In the genomic region with DNA sequence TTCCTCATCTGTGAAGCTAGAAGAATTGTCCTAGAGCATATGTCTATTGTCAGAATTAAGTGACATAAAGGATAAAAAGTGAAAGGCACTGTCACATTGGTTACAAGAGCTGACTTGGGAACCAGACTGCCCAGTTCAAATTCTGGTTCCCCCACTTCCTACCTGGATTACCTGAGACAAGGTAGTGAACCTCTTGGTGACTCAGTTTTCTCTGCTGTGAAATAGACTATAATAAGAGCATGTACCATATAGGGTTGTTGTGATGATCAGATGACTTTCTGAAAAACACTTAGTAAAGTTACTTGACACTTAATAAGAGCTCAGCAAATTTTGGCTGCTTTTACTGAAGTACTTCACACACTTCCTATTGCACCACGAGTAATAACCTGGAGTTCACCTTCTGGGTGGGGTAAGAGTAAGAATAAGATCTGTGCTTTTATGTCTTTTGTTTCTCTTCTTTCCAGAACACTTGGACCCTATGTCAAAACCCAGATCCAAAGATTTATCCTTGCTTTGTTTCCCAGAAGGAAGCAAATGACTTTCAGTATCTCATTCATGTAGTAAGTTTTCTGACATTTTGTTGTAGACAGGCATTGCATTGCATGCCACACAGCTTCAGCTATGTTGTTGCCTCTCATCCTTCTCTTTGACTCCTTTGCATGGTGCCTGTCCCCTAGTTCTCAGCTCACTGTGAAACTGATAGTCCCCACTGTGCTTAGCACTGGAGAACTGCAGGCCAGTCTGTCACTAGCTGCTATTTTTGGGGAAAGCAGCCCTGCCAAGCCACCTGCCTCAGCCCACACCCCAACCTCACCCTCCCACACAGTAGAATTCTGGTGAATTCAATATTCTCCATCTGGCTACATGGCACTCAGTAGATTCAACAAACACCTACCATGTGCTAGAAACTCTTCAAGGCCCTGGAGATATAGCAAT, we compare ENCODE assay signal across 17 cellular contexts.
DNase-seq lines count a peak whose midpoint lies in the region; ATAC-seq and TF ChIP-seq lines count a peak whose summit lies in the region.
"Had no signal": no experiment of that assay in that cellular context is flagged by ENCODE, and none has a peak within 500 bp of the region (broad histone marks: within the 10 kb centered on the region; RNA-seq: fewer than 3 reads in every experiment).

No MANE protein-coding gene starts in this region.

- H3K36me3 Mint-ChIP-seq in activated CD4-positive, alpha-beta T cell treated with anti-CD3 and anti-CD28 coated beads, Interleukin-2, amount 10 ng/mL, durations not matched to agents 7 days and 5 days (ENCODE audit: low read depth) = no peaks in the 10 kb centered on the region

- no peak overlapping the region for H3K27ac Mint-ChIP-seq in activated CD4-positive, alpha-beta T cell treated with anti-CD3 and anti-CD28 coated beads, Interleukin-2, amount 10 ng/mL, durations not matched to agents 7 days and 5 days
- H3K27ac Mint-ChIP-seq: activated CD8-positive, alpha-beta T cell treated with anti-CD3 and anti-CD28 coated beads, Interleukin-2, amount 10 ng/mL, durations not matched to agents 7 days and 5 days; activated T-helper 2 cell treated with anti-CD3 and anti-CD28 coated beads, Interferon-gamma antibody, Interleukin-2, Interleukin-4, amounts not matched to agents 10 μg/mL and 5 μg/mL and 100 μg/mL, durations not matched to agents 14 hours and 24 hours and 36 hours had no signal

- H3K9me3 Mint-ChIP-seq in activated CD4-positive, alpha-beta T cell treated with anti-CD3 and anti-CD28 coated beads, Interleukin-2, amount 10 ng/mL, durations not matched to agents 7 days and 5 days = no peaks in the 10 kb centered on the region
- H3K9me3 Mint-ChIP-seq: activated T-helper 2 cell treated with anti-CD3 and anti-CD28 coated beads, Interferon-gamma antibody, Interleukin-2, Interleukin-4, amounts not matched to agents 10 μg/mL and 5 μg/mL and 100 μg/mL, durations not matched to agents 14 hours and 24 hours and 36 hours had no signal

- no peaks in the 10 kb centered on the region for H3K9me2 ChIP-seq in MM.1S (replicated peaks; ENCODE audit: insufficient read depth, low read length)

- ATAC-seq in GM19035 (IDR thresholded peaks at IDR 0.05; ENCODE audit: unreplicated experiment) = peak; percentile 48
- peak; percentile 76 for ATAC-seq in HG02571 (IDR thresholded peaks at IDR 0.05; ENCODE audit: unreplicated experiment)
- ATAC-seq in GM21423 (IDR thresholded peaks at IDR 0.05; ENCODE audit: unreplicated experiment) = no peak
- ATAC-seq: activated CD8-positive, alpha-beta T cell treated with anti-CD3 and anti-CD28 coated beads, Interleukin-2, amount 10 ng/mL, durations not matched to agents 7 days and 5 days; pancreas had no signal

- POLR2A ChIA-PET in activated CD4-positive, alpha-beta T cell treated with anti-CD3 and anti-CD28 coated beads, Interleukin-2, amount 10 ng/mL, durations not matched to agents 7 days and 5 days (lab: Charles Lee) = no interaction called here

- H3K4me2 ChIP-seq in MM.1S (ENCODE audit: low read depth, low read length) (peak overlapping the region; percentile 51), osteoblast (ENCODE audit: insufficient read depth, low read length) (no peak overlapping the region)

- H3K27ac ChIP-seq in MM.1S (ENCODE audit: low read length) (peak overlapping the region; percentile 47; the same call in 1 of the 2 replicates), osteoblast (ENCODE audit: low read depth, low read length) (no peak overlapping the region)
- H3K27ac ChIP-seq: C4-2B, pancreas had no signal

- H3K27me3 ChIP-seq in MM.1S (replicated peaks; ENCODE audit: insufficient read depth, low read length) (no peaks in the 10 kb centered on the region), osteoblast (ENCODE audit: insufficient read depth, low read length) (no peaks in the 10 kb centered on the region)
- H3K27me3 ChIP-seq: pancreas had no signal

- TF ChIP-seq CTCF in MM.1S (IDR thresholded peaks at IDR 0.05; ENCODE audit: low read length) (no peak), osteoblast (IDR thresholded peaks at IDR 0.05; ENCODE audit: extremely low read depth, low read depth, low read length) (no peak)

- H3K36me3 ChIP-seq in MM.1S (replicated peaks; ENCODE audit: insufficient read depth, low read length) (no peaks in the 10 kb centered on the region), osteoblast (ENCODE audit: insufficient read depth, low read length) (no peaks in the 10 kb centered on the region)
- H3K36me3 ChIP-seq: pancreas had no signal

- peaks cover 21% of the 10 kb centered on the region for H3K4me1 ChIP-seq in MM.1S (ENCODE audit: low read length)
- no peaks in the 10 kb centered on the region for H3K4me1 ChIP-seq in osteoblast (ENCODE audit: insufficient read depth, low read length)
- H3K4me1 ChIP-seq: pancreas had no signal

- CTCF ChIA-PET in activated CD4-positive, alpha-beta T cell treated with anti-CD3 and anti-CD28 coated beads, Interleukin-2, amount 10 ng/mL, durations not matched to agents 7 days and 5 days (lab: Charles Lee) = interaction anchor here (0.5 kb wide), 1 partner anchor 9 kb away, joined by 5 read pairs; no protein-coding TSS in a partner anchor

- no peak overlapping the region for H3K4me3 Mint-ChIP-seq in activated CD4-positive, alpha-beta T cell treated with anti-CD3 and anti-CD28 coated beads, Interleukin-2, amount 10 ng/mL, durations not matched to agents 7 days and 5 days
- H3K4me3 Mint-ChIP-seq: activated CD8-positive, alpha-beta T cell treated with anti-CD3 and anti-CD28 coated beads, Interleukin-2, amount 10 ng/mL, durations not matched to agents 7 days and 5 days had no signal

- DNase-seq in MM.1S (peak; percentile 84), osteoblast (ENCODE audit: insufficient read length, low spot score, missing footprints) (peak; percentile 15), NCI-H1436 (lab: John Stamatoyannopoulos, UW) (no peak)
- DNase-seq in activated CD4-positive, alpha-beta T cell treated with anti-CD3 and anti-CD28 coated beads, Interleukin-2, amount 10 ng/mL, durations not matched to agents 7 days and 5 days = no peak
- DNase-seq: activated CD8-positive, alpha-beta T cell treated with anti-CD3 and anti-CD28 coated beads, Interleukin-2, amount 10 ng/mL, durations not matched to agents 7 days and 5 days; amniotic stem cell; DND-41; erythroblast; Karpas-422; kidney glomerular epithelial cell; NCI-H146; pancreas had no signal

- H3K9me3 ChIP-seq in MM.1S (replicated peaks; ENCODE audit: insufficient read depth, low read length) (no peaks in the 10 kb centered on the region), osteoblast (ENCODE audit: low read depth, low read length) (no peaks in the 10 kb centered on the region)
- H3K9me3 ChIP-seq: pancreas had no signal

- no peak overlapping the region for H3K9ac ChIP-seq in MM.1S (ENCODE audit: low read length)

- H3K4me3 ChIP-seq in MM.1S (ENCODE audit: low read length) (no peak overlapping the region), osteoblast (ENCODE audit: insufficient read depth, low read length) (no peak overlapping the region)
- H3K4me3 ChIP-seq: pancreas had no signal

- peaks cover 5% of the 10 kb centered on the region for H3K27me3 Mint-ChIP-seq in activated CD4-positive, alpha-beta T cell treated with anti-CD3 and anti-CD28 coated beads, Interleukin-2, amount 10 ng/mL, durations not matched to agents 7 days and 5 days

- H3K79me2 ChIP-seq in MM.1S (ENCODE audit: low read length) = no peaks in the 10 kb centered on the region
- H3K79me2 ChIP-seq in osteoblast (ENCODE audit: insufficient read depth, low read length) = no peaks in the 10 kb centered on the region

- peaks cover 15% of the 10 kb centered on the region for H3F3A ChIP-seq in MM.1S (ENCODE audit: insufficient read depth, low read length)

- no peaks in the 10 kb centered on the region for H3K4me1 Mint-ChIP-seq in activated CD4-positive, alpha-beta T cell treated with anti-CD3 and anti-CD28 coated beads, Interleukin-2, amount 10 ng/mL, durations not matched to agents 7 days and 5 days

- no peaks in the 10 kb centered on the region for H4K20me1 ChIP-seq in MM.1S (ENCODE audit: insufficient read depth, low read length)
- H4K20me1 ChIP-seq in osteoblast (ENCODE audit: insufficient read depth, low read length) = no peaks in the 10 kb centered on the region

- H2AFZ ChIP-seq in MM.1S (ENCODE audit: low read length) (peak overlapping the region; percentile 16; the same call in 1 of the 2 replicates), osteoblast (ENCODE audit: low read length) (no peak overlapping the region)

Comparison
In these comparisons a context has a peak if more than half of its experiments do, and no peak if none do; other contexts are left out.
1. DNase-seq: peak in MM.1S (single experiment) and osteoblast (single experiment); none in NCI-H1436 (single experiment) and activated CD4-positive, alpha-beta T cell treated with anti-CD3 and anti-CD28 coated beads, Interleukin-2, amount 10 ng/mL, durations not matched to agents 7 days and 5 days (single experiment).